Comparison of ENCODE assay signal across 16 cellular contexts in the genomic region with DNA sequence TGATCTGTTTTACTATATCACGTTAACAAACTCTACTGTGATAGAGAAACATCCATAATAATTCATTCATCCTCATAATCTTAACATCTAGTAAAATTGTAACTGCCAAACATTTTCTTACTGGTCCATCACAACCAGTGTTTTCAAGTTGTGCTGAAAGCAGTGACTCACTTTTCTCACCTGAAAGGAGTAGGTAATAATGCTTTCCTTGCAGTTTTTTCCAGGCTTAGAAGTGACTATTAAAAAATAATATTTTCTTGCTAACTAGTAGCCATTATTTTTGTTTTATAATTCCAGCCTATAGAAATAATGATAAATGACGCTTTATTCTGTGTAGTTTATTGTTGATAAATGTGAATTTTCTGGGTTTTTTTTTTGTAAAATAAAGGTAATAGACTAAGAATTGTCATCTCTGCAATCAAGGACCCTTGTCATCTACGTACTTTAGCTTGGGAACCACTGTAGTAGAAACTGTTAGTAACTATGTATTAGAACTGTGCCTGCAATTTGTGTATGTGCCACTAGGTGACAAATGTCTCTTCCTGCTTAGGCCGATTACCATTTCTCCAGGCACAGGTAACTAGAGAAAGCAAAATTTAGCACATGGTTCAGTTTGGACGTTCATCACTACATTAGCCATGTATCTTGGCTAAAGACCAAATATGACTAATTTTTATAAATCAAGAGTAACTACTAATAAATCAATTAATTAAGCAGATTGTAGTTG.
DNase-seq lines count a peak whose midpoint lies in the region; TF ChIP-seq lines count a peak whose summit lies in the region.
"Had no signal": no experiment of that assay in that cellular context is flagged by ENCODE, and none has a peak within 500 bp of the region (broad histone marks: within the 10 kb centered on the region; RNA-seq: fewer than 3 reads in every experiment).

No MANE protein-coding gene starts in this region.

- peaks cover 11% of the 10 kb centered on the region for H3K9me3 Mint-ChIP-seq in neural crest cell

- peak; percentile 4 for DNase-seq in GM12865 (ENCODE audit: low read depth)
- DNase-seq in brain microvascular endothelial cell = no peak
- DNase-seq in neural crest cell (ENCODE audit: low read depth, low spot score) = no peak
- DNase-seq in GM19240 (ENCODE audit: insufficient read length, low spot score) = no peak
- no peak for DNase-seq in dedifferentiated amniotic fluid mesenchymal stem cell (ENCODE audit: extremely low spot score)
- DNase-seq in AG08395 (ENCODE audit: low spot score) = no peak
- DNase-seq: activated CD4-positive, alpha-beta T cell treated with anti-CD3 and anti-CD28 coated beads, Interleukin-2, amount 10 ng/mL, durations not matched to agents 7 days and 5 days; activated T-cell treated with anti-CD3 and anti-CD28 coated beads, Interleukin-2, amount 50 U/mL, for 72 hours; CD4-positive, CD25-positive, alpha-beta regulatory T cell; GM23248; KBM-7; naive B cell; NCI-H524; stimulated activated CD8-positive, alpha-beta memory T cell treated with anti-CD3 and anti-CD28 coated beads, Interleukin-4, amount 100 ng/mL, for 48 hours; tibial artery had no signal

- no peak overlapping the region for H3K27ac ChIP-seq in brain microvascular endothelial cell
- H3K27ac ChIP-seq: GM23248, tibial artery had no signal

- no peak overlapping the region for H3K4me3 Mint-ChIP-seq in neural crest cell
- H3K4me3 Mint-ChIP-seq: activated CD4-positive, alpha-beta T cell treated with anti-CD3 and anti-CD28 coated beads, Interleukin-2, amount 10 ng/mL, durations not matched to agents 7 days and 5 days; activated T-cell treated with anti-CD3 and anti-CD28 coated beads, Interleukin-2, amount 50 U/mL, for 72 hours; CD4-positive, CD25-positive, alpha-beta regulatory T cell; naive B cell had no signal

- H3K4me1 Mint-ChIP-seq in neural crest cell = no peaks in the 10 kb centered on the region
- H3K4me1 Mint-ChIP-seq: activated CD4-positive, alpha-beta T cell treated with anti-CD3 and anti-CD28 coated beads, Interleukin-2, amount 10 ng/mL, durations not matched to agents 7 days and 5 days; CD4-positive, CD25-positive, alpha-beta regulatory T cell; naive B cell had no signal

- TF ChIP-seq CTCF in GM12865 (IDR thresholded peaks at IDR 0.05; ENCODE audit: insufficient read depth, low read depth, low read length, missing control alignments) (peak; percentile 21), LNCAP (IDR thresholded peaks at IDR 0.05) (peak; percentile 50), brain microvascular endothelial cell (IDR thresholded peaks at IDR 0.05; ENCODE audit: low read depth, low read length, missing control alignments) (peak; percentile 5), neural crest cell (conservative IDR thresholded peaks at IDR 0.05) (peak; percentile 49)

- in situ Hi-C loops in brain microvascular endothelial cell (cut with HindIII; ENCODE audit: low pct_ligation_motif_present, low sequenced_read_pairs) = no loop called here

- no peaks in the 10 kb centered on the region for H3K36me3 ChIP-seq in brain microvascular endothelial cell (replicated peaks)
- H3K36me3 ChIP-seq: tibial artery had no signal

- no peaks in the 10 kb centered on the region for H3K27me3 Mint-ChIP-seq in neural crest cell (ENCODE audit: low read depth)
- H3K27me3 Mint-ChIP-seq: activated CD4-positive, alpha-beta T cell treated with anti-CD3 and anti-CD28 coated beads, Interleukin-2, amount 10 ng/mL, durations not matched to agents 7 days and 5 days; CD4-positive, CD25-positive, alpha-beta regulatory T cell had no signal

- no peaks in the 10 kb centered on the region for H3K27me3 ChIP-seq in brain microvascular endothelial cell (replicated peaks)

- H3K27ac Mint-ChIP-seq in neural crest cell (ENCODE audit: unreplicated experiment) = no peak overlapping the region
- H3K27ac Mint-ChIP-seq: activated CD4-positive, alpha-beta T cell treated with anti-CD3 and anti-CD28 coated beads, Interleukin-2, amount 10 ng/mL, durations not matched to agents 7 days and 5 days; activated T-cell treated with anti-CD3 and anti-CD28 coated beads, Interleukin-2, amount 50 U/mL, for 72 hours; CD4-positive, CD25-positive, alpha-beta regulatory T cell; naive B cell had no signal

- H3K4me3 ChIP-seq in GM12865 (ENCODE audit: low read depth, low read length) (no peak overlapping the region), brain microvascular endothelial cell (ENCODE audit: low read depth, low read length) (no peak overlapping the region)
- H3K4me3 ChIP-seq: GM23248, tibial artery had no signal

- H3K36me3 Mint-ChIP-seq in neural crest cell (ENCODE audit: low read depth) = peaks cover 3% of the 10 kb centered on the region
- H3K36me3 Mint-ChIP-seq: CD4-positive, CD25-positive, alpha-beta regulatory T cell had no signal
